ENCODE assay signal across 8 cellular contexts in genomic region chr4:41935652-41936021, GRCh38. TPM values are rescaled to one million over a fixed set of nuclear protein-coding genes. Genes with fewer than 3 reads are reported as not detected.
A peak's percentile ranks its signal among the peaks of the same experiment; 100 is the strongest.
DNase-seq lines count a peak whose midpoint lies in the region; ATAC-seq and TF ChIP-seq lines count a peak whose summit lies in the region.

No MANE protein-coding gene starts in this region.

- CTCF ChIA-PET in activated CD4-positive, alpha-beta T cell treated with anti-CD3 and anti-CD28 coated beads, Interleukin-2, amount 10 ng/mL, durations not matched to agents 7 days and 5 days (lab: Charles Lee): interaction anchor here (1.2 kb wide), 1 partner anchor 18 kb away, joined by 3 read pairs; no protein-coding TSS in a partner anchor

- H3K27me3 Mint-ChIP-seq in activated CD4-positive, alpha-beta T cell treated with anti-CD3 and anti-CD28 coated beads, Interleukin-2, amount 10 ng/mL, durations not matched to agents 7 days and 5 days: no peaks in the 10 kb centered on the region
- peaks cover 3% of the 10 kb centered on the region for H3K27me3 Mint-ChIP-seq in progenitor cell of endocrine pancreas

- TF ChIP-seq CTCF in fibroblast of the aortic adventitia (IDR thresholded peaks at IDR 0.05; ENCODE audit: insufficient read depth, low read length) (no peak), progenitor cell of endocrine pancreas (IDR thresholded peaks at IDR 0.05; ENCODE audit: unreplicated experiment) (no peak)

- peak overlapping the region; percentile 86 for H3K27ac Mint-ChIP-seq in activated CD4-positive, alpha-beta T cell treated with anti-CD3 and anti-CD28 coated beads, Interleukin-2, amount 10 ng/mL, durations not matched to agents 7 days and 5 days
- peak overlapping the region; percentile 99 for H3K27ac Mint-ChIP-seq in progenitor cell of endocrine pancreas

- H3K4me3 Mint-ChIP-seq in activated CD4-positive, alpha-beta T cell treated with anti-CD3 and anti-CD28 coated beads, Interleukin-2, amount 10 ng/mL, durations not matched to agents 7 days and 5 days: peak overlapping the region; percentile 94
- H3K4me3 Mint-ChIP-seq in progenitor cell of endocrine pancreas (ENCODE audit: low read depth): peak overlapping the region; percentile 100

- DNase-seq in stimulated activated naive CD4-positive, alpha-beta T cell treated with Interleukin-2 at 50 U/mL for 16 hours (lab: John Stamatoyannopoulos, UW): peak; percentile 8
- no peak for DNase-seq in stimulated activated naive CD4-positive, alpha-beta T cell (lab: John Stamatoyannopoulos, UW)
- peak; percentile 18 for DNase-seq in activated CD4-positive, alpha-beta T cell treated with anti-CD3 and anti-CD28 coated beads, Interleukin-2, amount 10 ng/mL, durations not matched to agents 7 days and 5 days
- no peak for DNase-seq in fibroblast of the aortic adventitia (ENCODE audit: low read depth)
- no peak for DNase-seq in progenitor cell of endocrine pancreas (ENCODE audit: low spot score, unreplicated experiment)
- DNase-seq in NCI-H82 (lab: John Stamatoyannopoulos, UW): no peak

- POLR2A ChIA-PET in activated CD4-positive, alpha-beta T cell treated with anti-CD3 and anti-CD28 coated beads, Interleukin-2, amount 10 ng/mL, durations not matched to agents 7 days and 5 days (lab: Charles Lee): no interaction called here

- peak overlapping the region; percentile 94 for H3K4me3 ChIP-seq in fibroblast of the aortic adventitia (ENCODE audit: low read depth, low read length)

- ATAC-seq in HG03196 (IDR thresholded peaks at IDR 0.05; ENCODE audit: unreplicated experiment): peak; percentile 15
- ATAC-seq in HG02623 (IDR thresholded peaks at IDR 0.05; ENCODE audit: unreplicated experiment): no peak

- H3K4me1 Mint-ChIP-seq in activated CD4-positive, alpha-beta T cell treated with anti-CD3 and anti-CD28 coated beads, Interleukin-2, amount 10 ng/mL, durations not matched to agents 7 days and 5 days: peaks cover 46% of the 10 kb centered on the region
- peaks cover 24% of the 10 kb centered on the region for H3K4me1 Mint-ChIP-seq in progenitor cell of endocrine pancreas (ENCODE audit: low read depth)

- no peaks in the 10 kb centered on the region for H3K9me3 Mint-ChIP-seq in activated CD4-positive, alpha-beta T cell treated with anti-CD3 and anti-CD28 coated beads, Interleukin-2, amount 10 ng/mL, durations not matched to agents 7 days and 5 days
- peaks cover 5% of the 10 kb centered on the region for H3K9me3 Mint-ChIP-seq in progenitor cell of endocrine pancreas (ENCODE audit: low read depth)

- H3K36me3 Mint-ChIP-seq in activated CD4-positive, alpha-beta T cell treated with anti-CD3 and anti-CD28 coated beads, Interleukin-2, amount 10 ng/mL, durations not matched to agents 7 days and 5 days (ENCODE audit: low read depth): peaks cover 25% of the 10 kb centered on the region
- H3K36me3 Mint-ChIP-seq in progenitor cell of endocrine pancreas (ENCODE audit: insufficient read depth): peaks cover 7% of the 10 kb centered on the region

RNA-seq across cellular contexts. Expression of gene TMEM33, which starts 0.4 kb away (rescaled TPM):
- 10 to 100 TPM; 54.4 to 65.6 TPM for total RNA-seq in activated CD4-positive, alpha-beta T cell treated with anti-CD3 and anti-CD28 coated beads, Interleukin-2, amount 10 ng/mL, durations not matched to agents 7 days and 5 days
- total RNA-seq in fibroblast of the aortic adventitia (ENCODE audit: low replicate concordance): 64.4 and 164 TPM in 2 replicates
- total RNA-seq in progenitor cell of endocrine pancreas: 63.7 and 65.9 TPM in 2 replicates

RNA-seq across cellular contexts. Expression of gene DCAF4L1, which starts 45.9 kb away (rescaled TPM):
- under 1 TPM; 0.07 to 0.19 TPM for total RNA-seq in activated CD4-positive, alpha-beta T cell treated with anti-CD3 and anti-CD28 coated beads, Interleukin-2, amount 10 ng/mL, durations not matched to agents 7 days and 5 days
- total RNA-seq in fibroblast of the aortic adventitia (ENCODE audit: low replicate concordance) (0.09 and 0.25 TPM in 2 replicates), progenitor cell of endocrine pancreas (0.17 and 0.20 TPM in 2 replicates)

RNA-seq across cellular contexts. Expression of gene SLC30A9, which starts 54.7 kb away (rescaled TPM):
- total RNA-seq in activated CD4-positive, alpha-beta T cell treated with anti-CD3 and anti-CD28 coated beads, Interleukin-2, amount 10 ng/mL, durations not matched to agents 7 days and 5 days: 10 to 100 TPM; 31.3 to 34.1 TPM
- total RNA-seq in fibroblast of the aortic adventitia (ENCODE audit: low replicate concordance): 41.8 and 62.4 TPM in 2 replicates
- 67.3 and 67.9 TPM in 2 replicates for total RNA-seq in progenitor cell of endocrine pancreas

Comparison
In these comparisons a context has a peak if more than half of its experiments do, and no peak if none do; other contexts are left out.
1. DNase-seq: peak in stimulated activated naive CD4-positive, alpha-beta T cell treated with Interleukin-2 at 50 U/mL for 16 hours (single experiment) and activated CD4-positive, alpha-beta T cell treated with anti-CD3 and anti-CD28 coated beads, Interleukin-2, amount 10 ng/mL, durations not matched to agents 7 days and 5 days (single experiment); none in stimulated activated naive CD4-positive, alpha-beta T cell (0 of 6), fibroblast of the aortic adventitia (single experiment), progenitor cell of endocrine pancreas (single experiment) and NCI-H82 (single experiment).